ENCODE assay signal across 11 cellular contexts in genomic region chr3:109337393-109337792, GRCh38. TPM values are rescaled to one million over a fixed set of nuclear protein-coding genes. Genes with fewer than 3 reads are reported as not detected.
DNase-seq lines count a peak whose midpoint lies in the region; TF ChIP-seq lines count a peak whose summit lies in the region.
"Had no signal": no experiment of that assay in that cellular context is flagged by ENCODE, and none has a peak within 500 bp of the region (broad histone marks: within the 10 kb centered on the region; RNA-seq: fewer than 3 reads in every experiment).

Gene DPPA4 (minus strand): TSS chr3:109337546. CDS start chr3:109337517, 29 bp downstream.

- H3K36me3 ChIP-seq in neutrophil = no peaks in the 10 kb centered on the region

- H3K9me3 ChIP-seq in neutrophil = no peaks in the 10 kb centered on the region

- peak within 1 kb of the TSS; percentile 48 for H3K4me3 ChIP-seq in WI38 (ENCODE audit: low read depth, low read length)
- H3K4me3 ChIP-seq in fibroblast of villous mesenchyme (ENCODE audit: low read depth, low read length) = peak within 1 kb of the TSS; percentile 44
- H3K4me3 ChIP-seq in neutrophil (ENCODE audit: low read depth in 1 of 2, low read length in 1 of 2) = peak within 1 kb of the TSS; percentile 37 to 56

- DNase-seq in CD14-positive monocyte (ENCODE audit: low spot score) (no peak), fibroblast of villous mesenchyme (ENCODE audit: low read depth) (no peak), NCI-H128 (lab: John Stamatoyannopoulos, UW; ENCODE audit: unreplicated experiment) (no peak), HPDE6-E6E7 (ENCODE audit: extremely low spot score) (no peak), pons (ENCODE audit: low spot score) (no peak), CD1c-positive myeloid dendritic cell (ENCODE audit: extremely low spot score) (no peak)
- DNase-seq: activated gamma-delta T cell, NCI-H1105, SHP77 treated with DMSO at 0.1 percent for 48 hours had no signal

- H3K27ac Mint-ChIP-seq in CD14-positive monocyte = peak within 1 kb of the TSS in 3 of 7 donors; percentile 4 to 82 (median 76)

- TF ChIP-seq CTCF in CD14-positive monocyte (IDR thresholded peaks at IDR 0.05) = no peak
- TF ChIP-seq CTCF in WI38 (IDR thresholded peaks at IDR 0.05; ENCODE audit: low read depth, low read length) = no peak
- TF ChIP-seq CTCF in fibroblast of villous mesenchyme (IDR thresholded peaks at IDR 0.05; ENCODE audit: insufficient read depth, low read depth, low read length) = no peak
- TF ChIP-seq CTCF in neutrophil (IDR thresholded peaks at IDR 0.05) = no peak

- peaks cover 20 to 29% (median 22%) of the 10 kb centered on the region in 3 donors for H3K27me3 Mint-ChIP-seq in CD14-positive monocyte (ENCODE audit: low read depth in 3 of 3)

- peak within 1 kb of the TSS; percentile 86 to 99 for H3K4me3 Mint-ChIP-seq in CD14-positive monocyte

- H3K9me3 Mint-ChIP-seq in CD14-positive monocyte = peaks cover 0 to 18% (median 8%) of the 10 kb centered on the region in 7 donors

- H3K4me1 Mint-ChIP-seq in CD14-positive monocyte = peaks cover 32% of the 10 kb centered on the region

- no peaks in the 10 kb centered on the region for H3K36me3 Mint-ChIP-seq in CD14-positive monocyte

- H3K27ac ChIP-seq in neutrophil = no peak within 1 kb of the TSS

- H3K4me1 ChIP-seq in neutrophil (ENCODE audit: control insufficient read depth in 1 of 2, insufficient read depth in 1 of 2, low read depth in 1 of 2, low read length in 1 of 2) = peaks cover 10 to 18% of the 10 kb centered on the region in 2 experiments

- H3K27me3 ChIP-seq in neutrophil = peaks cover 33% of the 10 kb centered on the region

- intact Hi-C loops in CD14-positive monocyte (cut with micrococcal nuclease) = no loop called here

RNA-seq across cellular contexts. Expression of gene DPPA4, which starts in this region (rescaled TPM):
- polyA plus RNA-seq in CD14-positive monocyte = not detected
- total RNA-seq in fibroblast of villous mesenchyme = not detected in 2 replicates
